In the genomic region with DNA sequence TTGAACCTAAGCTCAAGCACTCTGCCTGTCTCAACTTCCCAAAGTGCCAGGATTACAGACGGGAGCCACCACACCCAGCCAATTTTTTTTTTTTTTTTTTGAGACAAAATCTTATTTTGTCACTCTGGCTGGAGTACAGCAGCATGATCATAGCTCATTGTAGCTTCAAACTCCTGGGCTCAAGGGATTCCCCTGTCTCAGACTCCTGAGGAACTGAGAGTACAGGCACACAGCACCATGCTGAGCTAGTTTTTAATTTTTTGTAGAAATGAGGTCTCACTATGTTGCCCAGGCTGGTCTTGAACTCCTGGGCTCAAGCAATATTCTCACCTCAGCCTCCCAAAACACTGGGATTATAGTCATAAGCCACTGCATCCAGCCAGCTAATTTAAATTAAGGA, we compare ENCODE assay signal across 14 cellular contexts.
"Had no signal": no experiment of that assay in that cellular context is flagged by ENCODE, and none has a peak within 500 bp of the region (broad histone marks: within the 10 kb centered on the region; RNA-seq: fewer than 3 reads in every experiment).

No MANE protein-coding gene starts in this region.

- H3K4me3 ChIP-seq: body of pancreas, thyroid gland had no signal

- H3K27ac Mint-ChIP-seq: activated naive CD4-positive, alpha-beta T cell treated with anti-CD3 and anti-CD28 coated beads, Interleukin-2, amount 50 U/mL, for 72 hours had no signal

- H3K27me3 ChIP-seq: body of pancreas, neutrophil, thyroid gland had no signal

- FAIRE-seq: frontal cortex, urothelium cell line had no signal

- H3K36me3 ChIP-seq: neutrophil, thyroid gland had no signal

- H3K4me1 ChIP-seq: body of pancreas, thyroid gland had no signal

- DNase-seq: activated CD4-positive, alpha-beta T cell treated with anti-CD3 and anti-CD28 coated beads, Interleukin-2, amount 50 U/mL, for 48 hours; activated CD4-positive, CD25-positive, alpha-beta regulatory T cell treated with anti-CD3 and anti-CD28 coated beads, Interleukin-2, amount 50 U/mL, for 72 hours; activated effector memory CD4-positive, alpha-beta T cell treated with anti-CD3 and anti-CD28 coated beads, Interleukin-2, amount 50 U/mL, for 16 hours; activated T-cell treated with anti-CD3 and anti-CD28 coated beads, Interleukin-2, amount 50 U/mL, for 4 hours; amniotic stem cell; body of pancreas; effector memory CD4-positive, alpha-beta T cell; stimulated activated CD4-positive, alpha-beta T cell treated with anti-CD3 and anti-CD28 coated beads, Interleukin-15, amount 100 ng/mL, for 24 hours; stimulated activated CD4-positive, alpha-beta T cell treated with anti-CD3 and anti-CD28 coated beads, Interleukin-4, amount 100 ng/mL, for 24 hours; thyroid gland had no signal

- H3K4me3 Mint-ChIP-seq: activated T-cell treated with anti-CD3 and anti-CD28 coated beads, Interleukin-2, amount 50 U/mL, for 4 hours had no signal

- H3K9me3 ChIP-seq: body of pancreas, neutrophil, thyroid gland had no signal

- H3K27ac ChIP-seq: body of pancreas, neutrophil, thyroid gland had no signal

- ATAC-seq: activated naive CD4-positive, alpha-beta T cell treated with anti-CD3 and anti-CD28 coated beads, Interleukin-2, amount 50 U/mL, for 72 hours; activated T-cell treated with anti-CD3 and anti-CD28 coated beads, Interleukin-2, amount 50 U/mL, for 4 hours; body of pancreas had no signal
